27 cellular contexts compared by ENCODE assay signal in genomic region chr7:19016140-19016539, GRCh38.
DNase-seq lines count a peak whose midpoint lies in the region; ATAC-seq and TF ChIP-seq lines count a peak whose summit lies in the region.
"Had no signal": no experiment of that assay in that cellular context is flagged by ENCODE, and none has a peak within 500 bp of the region (broad histone marks: within the 10 kb centered on the region; RNA-seq: fewer than 3 reads in every experiment).

No MANE protein-coding gene starts in this region.

- ATAC-seq in HG03108 (IDR thresholded peaks at IDR 0.05; ENCODE audit: unreplicated experiment) (no peak), HG03139 (IDR thresholded peaks at IDR 0.05; ENCODE audit: unreplicated experiment) (no peak)
- ATAC-seq: heart left ventricle; left lobe of liver; stimulated activated naive B cell treated with anti-CD40 and anti-IgM and Interleukin-4, amounts not matched to agents 10 μg/mL and 1 μg/mL and 100 μg/mL, for 72 hours had no signal

- H2AFZ ChIP-seq in ACC112 (ENCODE audit: low read length, unreplicated experiment), result no peak overlapping the region

- no peaks in the 10 kb centered on the region for H3K27me3 ChIP-seq in ACC112 (ENCODE audit: insufficient read depth, low read length)
- H3K27me3 ChIP-seq: esophagus squamous epithelium, heart left ventricle, testis, vagina had no signal

- H3K27ac ChIP-seq in ACC112 (ENCODE audit: low read depth, low read length), result peak overlapping the region; percentile 44; the same call in 1 of the 2 replicates
- H3K27ac ChIP-seq: esophagus squamous epithelium, heart left ventricle, testis, vagina had no signal

- no peak for TF ChIP-seq CTCF in cardiac fibroblast (IDR thresholded peaks at IDR 0.05; ENCODE audit: low read depth, low read length)

- DNase-seq in HT1080 (ENCODE audit: low read depth) (peak; percentile 50), cardiac fibroblast (ENCODE audit: low read depth in 2 of 2) (peak; percentile 43 to 68), iris pigment epithelial cell (ENCODE audit: low read depth) (peak; percentile 80), HCEC 1CT (no peak), HK-2 (ENCODE audit: unreplicated experiment) (no peak)
- DNase-seq: activated naive CD4-positive, alpha-beta T cell treated with Interleukin-2 at 50 U/mL for 16 hours; activated T-cell treated with anti-CD3 and anti-CD28 coated beads, Interleukin-2, amount 50 U/mL, for 1 hour; CD4-positive, alpha-beta T cell; DMS153; effector memory CD4-positive, alpha-beta T cell; esophagus squamous epithelium; GF-D8; heart left ventricle; NCI-H1105; NCI-H2029 treated with DMSO at 0.1 percent for 48 hours; NCI-H446; nephron progenitor cell; OCI-M1; SHP77 treated with DMSO at 0.1 percent for 48 hours; stimulated activated naive B cell treated with anti-CD40 and anti-IgM and Interleukin-4, amounts not matched to agents 10 μg/mL and 1 μg/mL and 100 μg/mL, for 72 hours; T-helper 1 cell; testis had no signal

- peaks cover 19% of the 10 kb centered on the region for H3K36me3 ChIP-seq in ACC112 (ENCODE audit: insufficient read depth, low read length)
- H3K36me3 ChIP-seq: esophagus squamous epithelium, heart left ventricle, vagina had no signal

- H3K4me1 ChIP-seq in ACC112 (ENCODE audit: control insufficient read depth, insufficient read depth, low read length, unreplicated experiment), result peaks cover 12% of the 10 kb centered on the region
- H3K4me1 ChIP-seq: esophagus squamous epithelium, heart left ventricle, testis, vagina had no signal

- H3K79me2 ChIP-seq in ACC112 (ENCODE audit: control insufficient read depth, insufficient read depth, low read length, unreplicated experiment), result no peaks in the 10 kb centered on the region

- H3K4me3 ChIP-seq in ACC112 (ENCODE audit: low read depth, low read length), result no peak overlapping the region
- H3K4me3 ChIP-seq in cardiac fibroblast (replicated peaks in 1 of 2; ENCODE audit: low read depth in 2 of 2, low read length in 2 of 2), result no peak overlapping the region
- H3K4me3 ChIP-seq: esophagus squamous epithelium, heart left ventricle, testis, vagina had no signal

Comparison
In these comparisons a context has a peak if more than half of its experiments do, and no peak if none do; other contexts are left out.
1. DNase-seq: peak in HT1080 (single experiment), cardiac fibroblast (2 of 2) and iris pigment epithelial cell (single experiment); none in HCEC 1CT (single experiment) and HK-2 (single experiment).